ENCODE assay signal across 9 cellular contexts in the genomic region with DNA sequence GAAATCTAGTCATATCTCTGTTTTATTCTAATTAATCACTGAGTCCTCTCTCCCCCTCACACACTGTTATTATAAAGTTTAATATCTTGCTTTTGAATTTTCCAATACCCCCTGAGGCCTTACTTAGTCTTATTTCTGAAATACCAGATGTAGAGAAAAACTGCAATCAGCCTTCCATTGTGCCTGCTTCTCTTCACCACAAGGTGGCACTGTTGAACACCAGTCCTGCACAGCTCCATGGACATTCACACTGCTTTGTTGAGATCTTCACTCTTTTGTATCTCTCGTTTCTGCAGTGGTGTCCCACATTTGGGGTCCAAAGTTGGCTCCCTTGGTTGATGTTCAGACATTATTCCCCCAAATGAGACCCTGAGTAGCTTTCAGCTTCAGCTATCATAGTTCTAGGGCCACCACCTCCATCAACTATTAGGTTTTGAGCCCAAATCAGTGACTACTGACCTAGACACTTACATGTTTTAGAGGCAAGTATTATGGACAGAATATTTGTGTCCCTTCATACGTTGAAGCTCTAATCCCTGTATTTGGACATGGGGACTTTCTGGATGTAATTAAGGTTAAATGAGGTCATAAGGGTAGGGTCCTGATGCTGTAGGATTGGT. TPM values are rescaled to one million over a fixed set of nuclear protein-coding genes. Genes with fewer than 3 reads are reported as not detected.
DNase-seq lines count a peak whose midpoint lies in the region; ATAC-seq, FAIRE-seq and TF ChIP-seq lines count a peak whose summit lies in the region.
"Had no signal": no experiment of that assay in that cellular context is flagged by ENCODE, and none has a peak within 500 bp of the region (broad histone marks: within the 10 kb centered on the region; RNA-seq: fewer than 3 reads in every experiment).

No MANE protein-coding gene starts in this region.

- no peaks in the 10 kb centered on the region for H4K20me1 ChIP-seq in SU-DHL-6 (ENCODE audit: low read depth, low read length)
- H4K20me1 ChIP-seq in keratinocyte (ENCODE audit: control insufficient read depth, extremely low read depth, insufficient read depth, low read length), result no peaks in the 10 kb centered on the region

- H3K79me2 ChIP-seq in SU-DHL-6 (ENCODE audit: insufficient read depth, low read length) (no peaks in the 10 kb centered on the region), keratinocyte (ENCODE audit: control insufficient read depth, insufficient read depth, low read length) (no peaks in the 10 kb centered on the region)

- no peak overlapping the region for H2AFZ ChIP-seq in SU-DHL-6 (ENCODE audit: low read depth, low read length, severe bottlenecking)
- no peak overlapping the region for H2AFZ ChIP-seq in keratinocyte (ENCODE audit: control insufficient read depth, low read length)

- TF ChIP-seq CTCF in C4-2B (conservative IDR thresholded peaks at IDR 0.05) (peak; percentile 81), GM12873 (IDR thresholded peaks at IDR 0.05; ENCODE audit: insufficient read depth, low read depth, low read length, missing control alignments) (peak; percentile 67), SU-DHL-6 (IDR thresholded peaks at IDR 0.05; ENCODE audit: insufficient read depth, low read length, poor library complexity, severe bottlenecking) (peak; percentile 73), keratinocyte (optimal IDR thresholded peaks at IDR 0.05 in 1 of 3, IDR thresholded peaks at IDR 0.05 in 1 of 3, conservative IDR thresholded peaks at IDR 0.05 in 1 of 3; ENCODE audit: extremely low read depth in 1 of 3, insufficient read depth in 2 of 3, low read length in 3 of 3) (peak; percentile 53 to 63 (median 61))

- no peak overlapping the region for H3K4me3 ChIP-seq in SU-DHL-6 (ENCODE audit: insufficient read depth, low read length, poor library complexity, severe bottlenecking)
- H3K4me3 ChIP-seq in keratinocyte (ENCODE audit: control insufficient read depth in 2 of 3, extremely low read depth in 1 of 3, insufficient read depth in 2 of 3, low read depth in 1 of 3, low read length in 3 of 3), result no peak overlapping the region

- dilution Hi-C loops in keratinocyte (cut with MboI; ENCODE audit: extremely low pct_ligation_motif_present, low sequenced_read_pairs), result no loop called here

- H3K27ac ChIP-seq in C4-2B (no peak overlapping the region), SU-DHL-6 (ENCODE audit: low read depth, low read length) (no peak overlapping the region), keratinocyte (ENCODE audit: control insufficient read depth, insufficient read depth, low read length) (no peak overlapping the region)

- H3K9me3 ChIP-seq in SU-DHL-6 (ENCODE audit: insufficient read depth, low read length), result peaks cover 35% of the 10 kb centered on the region; the same call in 1 of the 2 replicates
- H3K9me3 ChIP-seq in keratinocyte (ENCODE audit: control insufficient read depth, low read depth, low read length), result peaks cover 6% of the 10 kb centered on the region

- ATAC-seq in GM19035 (IDR thresholded peaks at IDR 0.05; ENCODE audit: unreplicated experiment) (no peak), GM21367 (IDR thresholded peaks at IDR 0.05; ENCODE audit: unreplicated experiment) (no peak), GM19467 (IDR thresholded peaks at IDR 0.05; ENCODE audit: unreplicated experiment) (no peak)
- ATAC-seq: activated naive CD4-positive, alpha-beta T cell treated with anti-CD3 and anti-CD28 coated beads, Interleukin-2, amount 50 U/mL, for 72 hours had no signal

- H3K36me3 ChIP-seq in SU-DHL-6 (ENCODE audit: low read length) (peaks cover 5% of the 10 kb centered on the region), keratinocyte (ENCODE audit: control insufficient read depth in 2 of 2, extremely low read depth in 1 of 2, insufficient read depth in 2 of 2, low read length in 2 of 2) (no peaks in the 10 kb centered on the region)

- H3K4me1 ChIP-seq in keratinocyte (ENCODE audit: control insufficient read depth, extremely low read depth, insufficient read depth, low read length), result no peaks in the 10 kb centered on the region

- no peak overlapping the region for H3K4me2 ChIP-seq in SU-DHL-6 (ENCODE audit: low read depth, low read length, poor library complexity, severe bottlenecking)
- H3K4me2 ChIP-seq in keratinocyte (ENCODE audit: control insufficient read depth, extremely low read depth, insufficient read depth, low read depth, low read length), result no peak overlapping the region

- DNase-seq in keratinocyte (ENCODE audit: low read depth, low spot score), result no peak
- no peak for DNase-seq in NK-92 treated with Interleukin-12 subunit alpha and Interleukin-12 subunit beta, amount 100 ng/mL, for 24 hours (lab: John Stamatoyannopoulos, UW)

- no peaks in the 10 kb centered on the region for H3K9me2 ChIP-seq in SU-DHL-6 (replicated peaks; ENCODE audit: insufficient read depth, low read length)

- no peak for FAIRE-seq in keratinocyte (lab: Jason Lieb, UNC)

- no peaks in the 10 kb centered on the region for H3F3A ChIP-seq in SU-DHL-6 (ENCODE audit: insufficient read depth)

- no peaks in the 10 kb centered on the region for H3K9me1 ChIP-seq in keratinocyte (ENCODE audit: control insufficient read depth, extremely low read depth, insufficient read depth, low read length)

- no peaks in the 10 kb centered on the region for H3K27me3 ChIP-seq in SU-DHL-6 (ENCODE audit: low read length)
- H3K27me3 ChIP-seq in keratinocyte (ENCODE audit: control insufficient read depth, extremely low read depth, insufficient read depth, low read length), result no peaks in the 10 kb centered on the region

- H3K9ac ChIP-seq in SU-DHL-6 (ENCODE audit: low read length) (no peak overlapping the region), keratinocyte (ENCODE audit: control insufficient read depth, extremely low read depth, insufficient read depth, low read length) (no peak overlapping the region)

RNA-seq across cellular contexts. Expression of gene BOD1, which starts 24.3 kb away (rescaled TPM):
- 37.5 to 46.8 TPM (median 37.5 TPM) in 3 replicates for polyA plus RNA-seq in keratinocyte
- 69.0 TPM for polyA plus RNA-seq in keratinocyte (2011; ENCODE audit: low read depth)
- polyA plus RNA-seq in keratinocyte (2011; cell fraction: cytosol; rRNA removed), result 36.4 and 47.5 TPM in 2 replicates
- 32.3 and 41.5 TPM in 2 replicates for polyA plus RNA-seq in keratinocyte (2011; cell fraction: nucleus; rRNA removed)
- polyA plus RNA-seq in keratinocyte (2012; ENCODE audit: low replicate concordance), result 35.8 and 53.4 TPM in 2 replicates
- 1.7 to 31.9 TPM (median 30.5 TPM) in 3 replicates for polyA minus RNA-seq in keratinocyte
- polyA minus RNA-seq in keratinocyte (2011; cell fraction: cytosol; rRNA and poly(A)+ RNA removed), result 26.1 TPM
- polyA minus RNA-seq in keratinocyte (2011; cell fraction: nucleus; rRNA and poly(A)+ RNA removed), result 3.7 and 8.3 TPM in 2 replicates
